Comparison of ENCODE assay signal across 2 cellular contexts in genomic region chr5:113614191-113614590, GRCh38.
TF ChIP-seq lines count a peak whose summit lies in the region.

No MANE protein-coding gene starts in this region.

TF ChIP-seq in IMR-90, 13 proteins besides CTCF, POLR2A, EP300 and RAD21:
- TF ChIP-seq CEBPB (IDR thresholded peaks at IDR 0.05; ENCODE audit: low read depth, low read length) (peak; percentile 23; the same call in 1 of the 2 replicates), USF2 (IDR thresholded peaks at IDR 0.05; ENCODE audit: low read depth, low read length) (no peak), RCOR1 (IDR thresholded peaks at IDR 0.05; ENCODE audit: insufficient replicate concordance, low read length) (no peak)

TF ChIP-seq in H1, 55 proteins besides CTCF, POLR2A, EP300 and RAD21:
- no peak for TF ChIP-seq SP2 (IDR thresholded peaks at IDR 0.05; ENCODE audit: low read length)
- TF ChIP-seq TEAD4 (IDR thresholded peaks at IDR 0.05; ENCODE audit: low read depth, low read length) = no peak
- TF ChIP-seq JUN (IDR thresholded peaks at IDR 0.05; ENCODE audit: low read depth, low read length) = no peak
- TF ChIP-seq RFX5 (IDR thresholded peaks at IDR 0.05; ENCODE audit: borderline replicate concordance, low read depth, low read length) = no peak
- TF ChIP-seq CHD7 (IDR thresholded peaks at IDR 0.05; ENCODE audit: insufficient replicate concordance, low read length) = no peak
- TF ChIP-seq ATF3 (IDR thresholded peaks at IDR 0.05; ENCODE audit: insufficient read depth, low read depth, low read length) = no peak
- no peak for TF ChIP-seq KDM1A (IDR thresholded peaks at IDR 0.05; ENCODE audit: borderline replicate concordance, low read length)
- TF ChIP-seq CBX5 (IDR thresholded peaks at IDR 0.05; ENCODE audit: low read depth, low read length) = no peak
- no peak for TF ChIP-seq POLR2AphosphoS5 (IDR thresholded peaks at IDR 0.05; ENCODE audit: low read depth, low read length)
- TF ChIP-seq PHF8 (conservative IDR thresholded peaks at IDR 0.05; ENCODE audit: low read depth, low read length) = no peak
- TF ChIP-seq SIX5 (IDR thresholded peaks at IDR 0.05; ENCODE audit: low read depth, low read length) = no peak
- no peak for TF ChIP-seq SAP30 (IDR thresholded peaks at IDR 0.05; ENCODE audit: insufficient read depth, insufficient replicate concordance, low read length)
- no peak for TF ChIP-seq KDM5A (IDR thresholded peaks at IDR 0.05; ENCODE audit: low read length)
- no peak for TF ChIP-seq SRF (IDR thresholded peaks at IDR 0.05; ENCODE audit: low read depth, low read length)
